In the genomic region with DNA sequence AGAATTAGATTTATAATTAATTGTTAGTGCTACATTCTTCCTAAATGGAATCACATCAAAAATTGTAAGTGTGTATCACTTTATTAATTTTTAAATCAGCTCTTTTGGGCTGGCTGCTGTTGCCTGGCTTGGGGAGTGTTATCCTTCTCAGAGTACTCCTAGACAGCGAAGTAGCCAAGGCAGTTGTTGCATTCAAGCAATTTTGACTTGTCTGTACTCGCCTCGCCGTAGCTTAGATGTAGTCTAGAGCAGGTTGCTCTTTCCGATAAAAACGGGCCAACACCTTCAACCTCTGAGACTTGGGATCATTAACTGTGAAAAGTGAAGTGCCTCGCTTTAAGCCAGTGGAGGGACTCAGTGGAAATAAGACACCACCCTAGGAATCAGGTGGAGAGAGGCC, we compare ENCODE assay signal across 20 cellular contexts.
"Had no signal": no experiment of that assay in that cellular context is flagged by ENCODE, and none has a peak within 500 bp of the region (broad histone marks: within the 10 kb centered on the region; RNA-seq: fewer than 3 reads in every experiment).

No MANE protein-coding gene starts in this region.

- DNase-seq: effector memory CD4-positive, alpha-beta T cell; esophagus squamous epithelium; foreskin fibroblast; immature natural killer cell; kidney; left cardiac atrium; left ventricle myocardium inferior; lower lobe of right lung; mesenchymal stem cell; midbrain; occipital lobe; pancreas; right cardiac atrium; small intestine; stimulated activated CD4-positive, alpha-beta T cell treated with anti-CD3 and anti-CD28 coated beads, Interleukin-12 subunit alpha, Interleukin-12 subunit beta, amount 100 ng/mL, for 4 hours; stimulated activated naive CD4-positive, alpha-beta T cell treated with Interleukin-2 at 50 U/mL for 16 hours; upper lobe of left lung; uterus had no signal

- H3K9me3 ChIP-seq: esophagus squamous epithelium, left ventricle myocardium inferior, lower lobe of right lung, pancreas, upper lobe of left lung, uterus had no signal

- H3K4me1 ChIP-seq: esophagus squamous epithelium, lower lobe of right lung, pancreas, upper lobe of left lung, uterus had no signal

- H3K27me3 ChIP-seq: esophagus squamous epithelium, pancreas, upper lobe of left lung, uterus had no signal

- FAIRE-seq: endometrium, kidney, pancreas, small intestine had no signal

- H3K36me3 ChIP-seq: esophagus squamous epithelium, left ventricle myocardium inferior, lower lobe of right lung, pancreas, uterus had no signal

- H3K27ac ChIP-seq: epithelial cell of prostate, esophagus squamous epithelium, left ventricle myocardium inferior, lower lobe of right lung, pancreas, upper lobe of left lung, uterus had no signal

- ATAC-seq: left cardiac atrium, lower lobe of right lung, pancreas, right cardiac atrium had no signal

- H3K4me3 ChIP-seq: esophagus squamous epithelium, left ventricle myocardium inferior, lower lobe of right lung, pancreas, upper lobe of left lung, uterus had no signal
